8 cellular contexts compared by ENCODE assay signal in the genomic region with DNA sequence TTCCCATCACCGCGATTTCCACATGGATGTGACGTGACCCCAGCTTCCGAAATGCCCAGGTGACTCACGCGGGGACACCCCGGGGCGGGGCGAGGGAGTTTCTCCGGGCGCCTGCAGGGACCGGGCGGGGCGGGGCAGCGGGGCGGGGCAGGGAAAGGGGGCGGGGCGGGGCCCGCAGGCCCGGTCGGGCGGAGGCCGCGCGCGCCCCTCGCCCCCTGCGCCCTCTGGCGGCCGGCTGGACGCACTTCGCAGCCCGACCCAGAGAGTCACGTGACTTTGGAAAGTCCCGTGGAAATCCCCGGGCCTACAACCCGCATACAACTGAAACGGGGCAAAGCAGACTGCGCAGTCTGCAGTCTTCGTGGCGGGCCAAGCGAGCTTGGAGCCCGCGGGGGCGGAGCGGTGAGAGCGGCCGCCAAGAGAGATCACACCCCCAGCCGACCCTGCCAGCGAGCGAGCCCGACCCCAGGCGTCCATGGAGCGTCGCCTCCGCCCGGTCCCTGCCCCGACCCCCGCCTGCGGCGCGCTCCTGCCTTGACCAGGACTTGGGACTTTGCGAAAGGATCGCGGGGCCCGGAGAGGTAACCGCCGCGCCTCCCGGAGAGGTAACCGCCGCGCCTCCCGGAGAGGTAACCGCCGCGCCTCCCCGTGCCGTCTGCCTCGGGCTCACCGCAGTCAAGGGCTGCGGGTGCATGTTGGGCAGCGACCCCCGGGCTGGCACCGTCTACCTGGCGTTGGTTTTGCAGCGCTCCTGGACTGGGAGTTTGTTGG. TPM values are rescaled to one million over a fixed set of nuclear protein-coding genes. Genes with fewer than 3 reads are reported as not detected.
A peak's percentile ranks its signal among the peaks of the same experiment; 100 is the strongest.
DNase-seq lines count a peak whose midpoint lies in the region; ATAC-seq, FAIRE-seq and TF ChIP-seq lines count a peak whose summit lies in the region.

TSS of gene TNFAIP3 (plus strand) at position 346 of the 771 bp plus-strand sequence. CDS start 3,969 bp downstream, outside the sequence.

- no peak within 1 kb of the TSS for H2BK120ac ChIP-seq in H1 (replicated peaks; ENCODE audit: low read depth, low read length)

- H3K36me3 ChIP-seq in H1 (ENCODE audit: control insufficient read depth in 2 of 4, insufficient read depth in 4 of 4, low read length in 3 of 4) (no peaks in the 10 kb centered on the region), mesodermal cell (ENCODE audit: control insufficient read depth, insufficient read depth, low read length) (peaks cover 7% of the 10 kb centered on the region)

- TF ChIP-seq CTCF in HL-60 (IDR thresholded peaks at IDR 0.05; ENCODE audit: insufficient read depth, low read length) (peak; percentile 11), H1 (IDR thresholded peaks at IDR 0.05; ENCODE audit: control extremely low read depth in 1 of 3, insufficient read depth in 1 of 3, low read depth in 1 of 3, low read length in 3 of 3) (peak; percentile 72 to 82 (median 73))

- peak within 1 kb of the TSS; percentile 87 to 97 for H3K4me2 ChIP-seq in H1 (ENCODE audit: insufficient read depth in 1 of 2, low read depth in 2 of 2, low read length in 2 of 2)

- no peaks in the 10 kb centered on the region for H3K79me1 ChIP-seq in H1 (ENCODE audit: low read depth, low read length)

- no peaks in the 10 kb centered on the region for H3K27me3 ChIP-seq in HL-60 (ENCODE audit: insufficient read depth, poor library complexity, severe bottlenecking)
- peaks cover 0 to 16% (median 8%) of the 10 kb centered on the region in 4 experiments; a peak in 5 of 7 replicates for H3K27me3 ChIP-seq in H1 (replicated peaks in 1 of 4; ENCODE audit: control insufficient read depth in 3 of 4, extremely low read depth in 1 of 4, insufficient read depth in 3 of 4, low read length in 3 of 4)

- no peak within 1 kb of the TSS for H3K56ac ChIP-seq in H1 (replicated peaks; ENCODE audit: insufficient read length, low read depth, low read length)

- H4K20me1 ChIP-seq in H1 (replicated peaks in 1 of 2; ENCODE audit: control insufficient read depth in 1 of 2, insufficient read depth in 2 of 2, low read length in 2 of 2): no peaks in the 10 kb centered on the region

- TF ChIP-seq POLR2A in H1 (IDR thresholded peaks at IDR 0.05; ENCODE audit: control extremely low read depth in 1 of 2, low read depth in 2 of 2, low read length in 2 of 2): no peak; a peak in 1 of 3 replicates

- no peak within 1 kb of the TSS for H3K14ac ChIP-seq in H1 (ENCODE audit: insufficient read length)

- no peaks in the 10 kb centered on the region for H3K79me2 ChIP-seq in H1 (ENCODE audit: control insufficient read depth in 1 of 2, insufficient read depth in 2 of 2, low read length in 2 of 2)

- 0 out of 2 replicates have a peak within 1 kb of the TSS, but pooled peaks have one; percentile 58 for H2AK5ac ChIP-seq in H1 (ENCODE audit: low read depth, low read length)

- WGBS in H1 (ENCODE audit: extremely low coverage in 1 of 2, insufficient coverage in 1 of 2, insufficient read length in 1 of 2, insufficient replicate concordance in 2 of 2, low coverage in 1 of 2, low lambda C conversion rate in 2 of 2, missing lambda C conversion rate in 1 of 2), 2 experiments: 0% methylated on average over 33 of the region's 87 CpGs; no CpG with 5 or more reads in 1 of the 2 experiments
- 0% methylated on average over 57 to 65 of the region's 87 CpGs for WGBS in mesodermal cell (ENCODE audit: insufficient coverage in 2 of 2), 2 experiments

- H3K27ac ChIP-seq in HL-60 (replicated peaks) (peak within 1 kb of the TSS; percentile 94), H1 (ENCODE audit: low read depth, low read length) (no peak within 1 kb of the TSS), mesodermal cell (ENCODE audit: low read depth, low read length, severe bottlenecking) (peak within 1 kb of the TSS; percentile 82)

- peak within 1 kb of the TSS; percentile 96 for H2AFZ ChIP-seq in H1 (ENCODE audit: low read length)

- peak within 1 kb of the TSS; percentile 13 for H4K91ac ChIP-seq in H1 (replicated peaks; ENCODE audit: insufficient read length, low read length)

- CTCF ChIA-PET in H1 (lab: Charles Lee; ENCODE audit: partially characterized antibody): interaction anchor here (0.5 to 6.6 kb wide), 20 partner anchors 8 to 643 kb away, joined by 3 to 52 read pairs (median 4); no protein-coding TSS in a partner anchor

- no peak within 1 kb of the TSS for H3K4ac ChIP-seq in H1 (replicated peaks; ENCODE audit: insufficient read length, low read depth, low read length)

- H2BK12ac ChIP-seq in H1 (ENCODE audit: low read depth, low read length): no peak within 1 kb of the TSS

- no peak within 1 kb of the TSS for H2BK20ac ChIP-seq in H1 (ENCODE audit: low read length)

- H3K9ac ChIP-seq in H1 (replicated peaks in 1 of 4; ENCODE audit: extremely low read depth in 1 of 4, low read depth in 3 of 4, low read length in 3 of 4): peak within 1 kb of the TSS in 2 of 4 experiments; percentile 54 to 65; a peak in 4 of 7 replicates

- H2BK5ac ChIP-seq in H1 (ENCODE audit: low read depth, low read length): 0 out of 2 replicates have a peak within 1 kb of the TSS, but pooled peaks have one; percentile 66

- FAIRE-seq in H1 (lab: Jason Lieb, UNC): no peak

- peak in 1 of 2 experiments; percentile 52; a peak in 1 of 3 replicates for TF ChIP-seq EP300 in H1 (IDR thresholded peaks at IDR 0.05; ENCODE audit: borderline replicate concordance in 1 of 2, low read depth in 2 of 2, low read length in 2 of 2)

- POLR2A ChIA-PET in H1 (lab: Charles Lee; ENCODE audit: partially characterized antibody): interaction anchor here (0.6 to 1.2 kb wide), 2 partner anchors 73 to 321 kb away, joined by 3 read pairs; no protein-coding TSS in a partner anchor

- peaks cover 12% of the 10 kb centered on the region for H3K23me2 ChIP-seq in H1 (ENCODE audit: low read depth, low read length)

- peak; percentile 66 for ATAC-seq in GM19463 (IDR thresholded peaks at IDR 0.05; ENCODE audit: unreplicated experiment)

- H3K4me1 ChIP-seq in H1 (replicated peaks in 1 of 4; ENCODE audit: control insufficient read depth in 3 of 4, insufficient read depth in 4 of 4, low read length in 3 of 4) (peaks cover 5 to 17% (median 9%) of the 10 kb centered on the region in 4 experiments), mesodermal cell (ENCODE audit: control insufficient read depth, insufficient read depth, low read length, poor library complexity, severe bottlenecking) (peaks cover 16% of the 10 kb centered on the region)

- H4K8ac ChIP-seq in H1 (ENCODE audit: extremely low read depth, insufficient read depth, low read length): peak within 1 kb of the TSS; percentile 90; the same call in 1 of the 2 replicates

- H3K23ac ChIP-seq in H1 (ENCODE audit: insufficient read length): no peak within 1 kb of the TSS

- H3K18ac ChIP-seq in H1 (ENCODE audit: extremely low read depth, low read length): peak within 1 kb of the TSS; percentile 72

- H3K4me3 ChIP-seq in HL-60 (replicated peaks; ENCODE audit: insufficient read depth, low read length) (peak within 1 kb of the TSS; percentile 82), H1 (ENCODE audit: extremely low read depth in 1 of 4, insufficient read depth in 2 of 4, low read depth in 3 of 4, low read length in 4 of 4) (peak within 1 kb of the TSS; percentile 46 to 88 (median 84)), mesodermal cell (ENCODE audit: extremely low read depth, insufficient read depth, low read length, poor library complexity, severe bottlenecking) (peak within 1 kb of the TSS; percentile 65)

- H3K9me3 ChIP-seq in H1 (ENCODE audit: insufficient read depth in 2 of 2, low read depth in 1 of 2, low read length in 1 of 2) (no peaks in the 10 kb centered on the region), mesodermal cell (ENCODE audit: control insufficient read depth, low read length) (no peaks in the 10 kb centered on the region)

- DNase-seq in COR-L47 (lab: John Stamatoyannopoulos, UW) (peak; percentile 52), HL-60 (ENCODE audit: low read depth in 1 of 2, low spot score in 1 of 2) (peak; percentile 87 to 90), NOMO-1 (lab: John Stamatoyannopoulos, UW; ENCODE audit: unreplicated experiment in 2 of 2) (peak; percentile 92 to 97), H1 (ENCODE audit: low read depth in 1 of 2, low spot score in 2 of 2) (peak; percentile 50 to 88)
- peak; percentile 92 for DNase-seq in activated CD8-positive, alpha-beta memory T cell treated with anti-CD3 and anti-CD28 coated beads for 4 hours (ENCODE audit: low read depth in 2 of 2)
- peak; percentile 89 for DNase-seq in stimulated activated CD8-positive, alpha-beta memory T cell treated with anti-CD3 and anti-CD28 coated beads, Interleukin-15, amount 100 ng/mL, for 24 hours (ENCODE audit: low read depth)

- peak; percentile 41 to 70 for TF ChIP-seq RAD21 in H1 (IDR thresholded peaks at IDR 0.05 in 1 of 2, conservative IDR thresholded peaks at IDR 0.05 in 1 of 2; ENCODE audit: low read depth in 2 of 2, low read length in 2 of 2)

- no peak within 1 kb of the TSS for H2BK15ac ChIP-seq in H1 (ENCODE audit: low read length)

- H4K5ac ChIP-seq in H1 (ENCODE audit: insufficient read length, low read depth, low read length): peak within 1 kb of the TSS; percentile 86

TF ChIP-seq in H1, 55 proteins besides CTCF, POLR2A, EP300 and RAD21 (continues in another document):
- no peak for TF ChIP-seq FOSL1 (IDR thresholded peaks at IDR 0.05; ENCODE audit: insufficient read depth, low read depth, low read length)
- TF ChIP-seq SIN3A (conservative IDR thresholded peaks at IDR 0.05 in 1 of 2, IDR thresholded peaks at IDR 0.05 in 1 of 2; ENCODE audit: low read depth in 1 of 2, low read length in 2 of 2): 0 out of 4 replicates have a peak, but pooled peaks of 1 of the 2 experiments have one; percentile 15
- TF ChIP-seq CHD1 (IDR thresholded peaks at IDR 0.05; ENCODE audit: low read depth, low read length): no peak
- no peak for TF ChIP-seq KDM5A (IDR thresholded peaks at IDR 0.05; ENCODE audit: low read length)
- TF ChIP-seq KDM4A (IDR thresholded peaks at IDR 0.05; ENCODE audit: low read depth, low read length, severe bottlenecking): peak; percentile 84
- TF ChIP-seq MAFK (IDR thresholded peaks at IDR 0.05; ENCODE audit: low read depth, low read length): no peak
- no peak for TF ChIP-seq CEBPB (IDR thresholded peaks at IDR 0.05; ENCODE audit: low read depth, low read length)
- TF ChIP-seq TAF1 (IDR thresholded peaks at IDR 0.05; ENCODE audit: low read depth, low read length): peak; percentile 47; the same call in 1 of the 2 replicates

RNA-seq across cellular contexts. Expression of gene TNFAIP3, which starts in this region (rescaled TPM):
- total RNA-seq in H1 (2021; fragmentation: NEBNext Ultra II Directional; extraction: Animal tissue kit (Norgen Biotek cat#: 25700)): 1.6 and 2.2 TPM in 2 replicates
- polyA plus RNA-seq in H1 (2011; rRNA removed): 1.1 and 2.0 TPM in 2 replicates
- polyA plus RNA-seq in H1 (2011; cell fraction: cytosol; rRNA removed): 1.5 TPM
- polyA plus RNA-seq in H1 (2011; cell fraction: nucleus; rRNA removed): 3.9 TPM
- polyA plus RNA-seq in H1 (2012, experiment 1 of 2): 2.4 to 3.1 TPM (median 2.5 TPM) in 4 replicates
- 0.51 TPM for polyA plus RNA-seq in H1 (2012, experiment 2 of 2)
- 1.4 TPM for polyA plus RNA-seq in H1 (2013, experiment 1 of 2)
- 1.3 TPM for polyA plus RNA-seq in H1 (2013, experiment 2 of 2)
- polyA minus RNA-seq in H1 (2011; rRNA and poly(A)+ RNA removed): 2.6 and 2.7 TPM in 2 replicates
- 3.0 TPM for polyA minus RNA-seq in H1 (2011; cell fraction: cytosol; rRNA and poly(A)+ RNA removed)
- 3.8 TPM for polyA minus RNA-seq in H1 (2011; cell fraction: nucleus; rRNA and poly(A)+ RNA removed)
- polyA plus RNA-seq in mesodermal cell (2013, experiment 1 of 2): 18.1 TPM
- polyA plus RNA-seq in mesodermal cell (2013, experiment 2 of 2): 14.6 TPM
